Comparison of ENCODE assay signal across 8 cellular contexts in genomic region chr5:127229185-127229889, GRCh38.
A peak's percentile ranks its signal among the peaks of the same experiment; 100 is the strongest.
DNase-seq lines count a peak whose midpoint lies in the region; ATAC-seq and TF ChIP-seq lines count a peak whose summit lies in the region.

No MANE protein-coding gene starts in this region.

- intact Hi-C loops in ascending aorta (cut with DNase I): no loop called here
- intact Hi-C loops in sciatic nerve (cut with DNase I): no loop called here

- in situ Hi-C loops in G401 (cut with HindIII; ENCODE audit: low sequenced_read_pairs): no loop called here

- H3K36me3 ChIP-seq in BLaER1: no peaks in the 10 kb centered on the region
- H3K36me3 ChIP-seq in ascending aorta: no peaks in the 10 kb centered on the region

- H4K20me1 ChIP-seq in BLaER1: no peaks in the 10 kb centered on the region

- peak; percentile 72 for TF ChIP-seq POLR2A in GM19193 (IDR thresholded peaks at IDR 0.05; ENCODE audit: extremely low read depth, insufficient read depth, insufficient read length)

- peak overlapping the region; percentile 80 for H3K27ac ChIP-seq in BLaER1
- H3K27ac ChIP-seq in ascending aorta: no peak overlapping the region

- H3K9ac ChIP-seq in BLaER1: peak overlapping the region; percentile 80

- H3K4me1 ChIP-seq in BLaER1 (peaks cover 15% of the 10 kb centered on the region), ascending aorta (no peaks in the 10 kb centered on the region)

- H3K27me3 ChIP-seq in BLaER1 (no peaks in the 10 kb centered on the region; the same call in 1 of the 2 replicates), ascending aorta (no peaks in the 10 kb centered on the region)

- TF ChIP-seq CTCF in ascending aorta (IDR thresholded peaks at IDR 0.05): peak in 1 of 3 experiments; percentile 12

- H3K4me3 ChIP-seq in BLaER1: peak overlapping the region; percentile 73
- H3K4me3 ChIP-seq in ascending aorta: peak overlapping the region; percentile 65 to 72

- ATAC-seq in HG03442 (IDR thresholded peaks at IDR 0.05; ENCODE audit: unreplicated experiment): peak; percentile 84
- peak; percentile 90 for ATAC-seq in sciatic nerve

- peak overlapping the region; percentile 94 for H3K4me2 ChIP-seq in BLaER1

- DNase-seq in T follicular helper cell (ENCODE audit: low read depth): peak; percentile 12
- DNase-seq in ascending aorta (ENCODE audit: low spot score in 2 of 2): peak in 1 of 2 donors; percentile 71
- peak in 41 of 51 donors; percentile 10 to 76 (median 40) for DNase-seq in hypothalamus (lab: John Stamatoyannopoulos, UW)
- peak; percentile 72 for DNase-seq in sciatic nerve (ENCODE audit: low spot score)
- DNase-seq in G401 (ENCODE audit: low spot score): no peak

- 0 out of 2 replicates have a peak, but pooled peaks cover 4% of the 10 kb centered on the region for H3K9me3 ChIP-seq in BLaER1
- no peaks in the 10 kb centered on the region for H3K9me3 ChIP-seq in ascending aorta
